11 cellular contexts compared by ENCODE assay signal in the genomic region with DNA sequence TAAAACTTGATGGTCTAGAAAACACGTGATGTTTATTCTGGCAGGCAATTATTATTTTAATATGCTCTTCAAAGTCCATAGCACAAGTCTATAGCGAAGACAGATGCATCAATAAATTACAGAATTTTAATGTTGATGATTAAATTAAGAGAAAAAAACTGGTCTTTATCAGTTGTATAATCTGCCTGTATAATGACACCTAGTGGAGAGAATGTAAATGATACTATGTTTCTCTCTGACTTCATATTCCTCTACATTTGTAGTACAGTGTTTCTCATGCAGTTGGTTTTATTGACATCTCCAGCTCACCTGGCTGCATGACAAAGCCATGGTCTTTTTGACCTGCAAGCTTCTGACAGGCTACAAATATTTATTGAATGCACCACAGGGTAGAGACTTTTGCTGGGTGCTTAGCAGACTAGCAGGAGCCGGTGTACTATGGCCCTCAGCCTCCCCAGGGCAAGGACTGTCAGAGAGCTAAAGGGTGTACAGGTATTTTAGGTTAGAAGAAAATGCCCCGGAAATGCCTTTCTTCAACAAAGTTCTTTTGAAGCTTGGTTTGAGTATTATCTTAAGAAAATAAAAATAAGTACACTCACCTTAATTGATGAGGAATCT.
DNase-seq lines count a peak whose midpoint lies in the region; ATAC-seq, FAIRE-seq and TF ChIP-seq lines count a peak whose summit lies in the region.
"Had no signal": no experiment of that assay in that cellular context is flagged by ENCODE, and none has a peak within 500 bp of the region (broad histone marks: within the 10 kb centered on the region; RNA-seq: fewer than 3 reads in every experiment).

No MANE protein-coding gene starts in this region.

- H3K4me1 ChIP-seq in left lung = no peaks in the 10 kb centered on the region
- H3K4me1 ChIP-seq: spleen had no signal

- H3K27me3 ChIP-seq in left lung = no peaks in the 10 kb centered on the region
- H3K27me3 ChIP-seq: spleen had no signal

- FAIRE-seq in D721Med (lab: Jason Lieb, UNC) = no peak
- FAIRE-seq: colon had no signal

- CTCF ChIA-PET in activated CD4-positive, alpha-beta T cell treated with anti-CD3 and anti-CD28 coated beads, Interleukin-2, amount 10 ng/mL, durations not matched to agents 7 days and 5 days (lab: Charles Lee) = no interaction called here

- ATAC-seq in left lung = peak; percentile 45
- ATAC-seq in Right ventricle myocardium superior (ENCODE audit: poor library complexity) = no peak

- no peak overlapping the region for H3K4me3 ChIP-seq in left lung
- H3K4me3 ChIP-seq: spleen had no signal

- no peaks in the 10 kb centered on the region for H3K27me3 Mint-ChIP-seq in HFFc6 (ENCODE audit: insufficient read depth)
- H3K27me3 Mint-ChIP-seq in activated CD4-positive, alpha-beta T cell treated with anti-CD3 and anti-CD28 coated beads, Interleukin-2, amount 10 ng/mL, durations not matched to agents 7 days and 5 days = peaks cover 9% of the 10 kb centered on the region

- no peak for DNase-seq in D721Med (ENCODE audit: insufficient read length, low spot score)
- peak; percentile 1 for DNase-seq in HFFc6
- DNase-seq in left lung = no peak
- DNase-seq in inferior parietal cortex (ENCODE audit: extremely low spot score) = no peak
- no peak for DNase-seq in Right ventricle myocardium superior
- DNase-seq in activated CD4-positive, alpha-beta T cell treated with anti-CD3 and anti-CD28 coated beads, Interleukin-2, amount 10 ng/mL, durations not matched to agents 7 days and 5 days = no peak
- DNase-seq in NCI-H446 treated with DMSO at 0.1 percent for 48 hours (lab: John Stamatoyannopoulos, UW) = no peak
- DNase-seq: NCI-H2081 treated with DMSO at 0.1 percent for 48 hours, spleen had no signal

- H3K9me3 Mint-ChIP-seq in HFFc6 = no peaks in the 10 kb centered on the region; the same call in 1 of the 2 replicates
- no peaks in the 10 kb centered on the region for H3K9me3 Mint-ChIP-seq in activated CD4-positive, alpha-beta T cell treated with anti-CD3 and anti-CD28 coated beads, Interleukin-2, amount 10 ng/mL, durations not matched to agents 7 days and 5 days

- no peaks in the 10 kb centered on the region for H3K36me3 Mint-ChIP-seq in HFFc6 (ENCODE audit: low read depth)
- H3K36me3 Mint-ChIP-seq in activated CD4-positive, alpha-beta T cell treated with anti-CD3 and anti-CD28 coated beads, Interleukin-2, amount 10 ng/mL, durations not matched to agents 7 days and 5 days (ENCODE audit: low read depth) = no peaks in the 10 kb centered on the region

- no peak overlapping the region for H3K27ac Mint-ChIP-seq in HFFc6
- H3K27ac Mint-ChIP-seq in activated CD4-positive, alpha-beta T cell treated with anti-CD3 and anti-CD28 coated beads, Interleukin-2, amount 10 ng/mL, durations not matched to agents 7 days and 5 days = no peak overlapping the region

- POLR2A ChIA-PET in activated CD4-positive, alpha-beta T cell treated with anti-CD3 and anti-CD28 coated beads, Interleukin-2, amount 10 ng/mL, durations not matched to agents 7 days and 5 days (lab: Charles Lee) = no interaction called here

- TF ChIP-seq CTCF in D721Med (IDR thresholded peaks at IDR 0.05; ENCODE audit: insufficient read depth, missing control alignments) (peak; percentile 18), HFFc6 (IDR thresholded peaks at IDR 0.05) (peak; percentile 76), VCaP (conservative IDR thresholded peaks at IDR 0.05) (peak; percentile 73), left lung (IDR thresholded peaks at IDR 0.05) (peak; percentile 6 to 20)

- no peak overlapping the region for H3K4me3 Mint-ChIP-seq in HFFc6
- H3K4me3 Mint-ChIP-seq in activated CD4-positive, alpha-beta T cell treated with anti-CD3 and anti-CD28 coated beads, Interleukin-2, amount 10 ng/mL, durations not matched to agents 7 days and 5 days = no peak overlapping the region

- no peaks in the 10 kb centered on the region for H3K36me3 ChIP-seq in left lung
- H3K36me3 ChIP-seq: spleen had no signal

- no peaks in the 10 kb centered on the region for H3K4me1 Mint-ChIP-seq in HFFc6 (ENCODE audit: low read depth)
- H3K4me1 Mint-ChIP-seq in activated CD4-positive, alpha-beta T cell treated with anti-CD3 and anti-CD28 coated beads, Interleukin-2, amount 10 ng/mL, durations not matched to agents 7 days and 5 days = no peaks in the 10 kb centered on the region

- intact Hi-C loops in left lung (cut with DNase I) = no loop called here
- intact Hi-C loops in Right ventricle myocardium superior (cut with DNase I) = no loop called here

- no peaks in the 10 kb centered on the region for H3K9me3 ChIP-seq in left lung
- H3K9me3 ChIP-seq: spleen had no signal

- H3K27ac ChIP-seq in VCaP (no peak overlapping the region), left lung (no peak overlapping the region)
- H3K27ac ChIP-seq: spleen had no signal

Comparison
In these comparisons a context has a peak if more than half of its experiments do, and no peak if none do; other contexts are left out.
1. CTCF ChIP-seq: peak in every context shown above with its lines; median percentile 76 in HFFc6; 73 in VCaP; 18 in D721Med; 13 in left lung.